15 cellular contexts compared by ENCODE assay signal in the genomic region with DNA sequence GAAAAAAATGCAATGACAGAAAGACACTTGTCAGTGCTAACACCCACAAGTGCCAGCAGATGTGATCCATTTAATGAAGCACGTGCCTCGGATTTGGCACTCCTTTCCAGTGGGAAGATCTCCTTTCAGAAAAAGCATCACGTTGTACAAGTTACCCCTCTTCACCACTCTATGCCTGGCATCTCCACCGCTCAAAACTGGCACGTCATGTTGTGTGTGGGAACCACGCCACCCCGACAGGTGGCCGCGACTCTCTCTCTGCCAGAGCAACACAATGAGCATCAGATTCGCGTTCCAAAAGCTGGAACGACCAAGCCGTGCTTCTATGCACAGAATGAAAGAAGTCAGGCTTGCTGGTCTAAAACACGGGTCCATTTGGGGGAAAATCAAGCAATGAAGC. TPM values are rescaled to one million over a fixed set of nuclear protein-coding genes. Genes with fewer than 3 reads are reported as not detected.
DNase-seq lines count a peak whose midpoint lies in the region; ATAC-seq lines count a peak whose summit lies in the region.
"Had no signal": no experiment of that assay in that cellular context is flagged by ENCODE, and none has a peak within 500 bp of the region (broad histone marks: within the 10 kb centered on the region; RNA-seq: fewer than 3 reads in every experiment).

No MANE protein-coding gene starts in this region.

- peak overlapping the region; percentile 75 for H3K27ac Mint-ChIP-seq in T-helper 17 cell
- no peak overlapping the region for H3K27ac Mint-ChIP-seq in activated CD8-positive, alpha-beta T cell treated with anti-CD3 and anti-CD28 coated beads, Interleukin-2, amount 10 ng/mL, durations not matched to agents 7 days and 5 days
- H3K27ac Mint-ChIP-seq: activated T-helper 17 cell treated with anti-CD3 and anti-CD28 coated beads, Interleukin-2, amount 50 U/mL, for 72 hours; CD4-positive, alpha-beta T cell; mesothelial cell of epicardium; type B pancreatic cell had no signal

- POLR2A ChIA-PET in activated CD8-positive, alpha-beta T cell treated with anti-CD3 and anti-CD28 coated beads, Interleukin-2, amount 10 ng/mL, durations not matched to agents 7 days and 5 days (lab: Charles Lee) = no interaction called here

- CTCF ChIA-PET in activated CD8-positive, alpha-beta T cell treated with anti-CD3 and anti-CD28 coated beads, Interleukin-2, amount 10 ng/mL, durations not matched to agents 7 days and 5 days (lab: Charles Lee) = no interaction called here

- peak; percentile 96 for DNase-seq in Ammon's horn (ENCODE audit: low spot score)
- peak; percentile 51 for DNase-seq in NCI-H2029 (lab: John Stamatoyannopoulos, UW)
- no peak for DNase-seq in T-helper 17 cell
- DNase-seq in islet precursor cell = peak; percentile 30
- no peak for DNase-seq in activated CD8-positive, alpha-beta T cell treated with anti-CD3 and anti-CD28 coated beads, Interleukin-2, amount 10 ng/mL, durations not matched to agents 7 days and 5 days
- DNase-seq: CD4-positive, alpha-beta T cell; cortex of kidney; NCI-H1930 had no signal

- no peaks in the 10 kb centered on the region for H3K9me3 Mint-ChIP-seq in activated CD8-positive, alpha-beta T cell treated with anti-CD3 and anti-CD28 coated beads, Interleukin-2, amount 10 ng/mL, durations not matched to agents 7 days and 5 days (ENCODE audit: insufficient read depth)
- H3K9me3 Mint-ChIP-seq: activated T-helper 17 cell treated with anti-CD3 and anti-CD28 coated beads, Interleukin-2, amount 50 U/mL, for 72 hours; CD4-positive, alpha-beta T cell; mesothelial cell of epicardium; type B pancreatic cell had no signal

- ATAC-seq in T-helper 17 cell (no peak), GM18858 (IDR thresholded peaks at IDR 0.05; ENCODE audit: unreplicated experiment) (no peak), GM19035 (IDR thresholded peaks at IDR 0.05; ENCODE audit: unreplicated experiment) (no peak), GM18873 (IDR thresholded peaks at IDR 0.05; ENCODE audit: low FRiP score, unreplicated experiment) (no peak)
- no peak for ATAC-seq in activated CD8-positive, alpha-beta T cell treated with anti-CD3 and anti-CD28 coated beads, Interleukin-2, amount 10 ng/mL, durations not matched to agents 7 days and 5 days
- ATAC-seq: A549; activated T-helper 17 cell treated with anti-CD3 and anti-CD28 coated beads, Interleukin-2, amount 50 U/mL, for 72 hours had no signal

- no peak overlapping the region for H3K4me3 Mint-ChIP-seq in T-helper 17 cell
- no peak overlapping the region for H3K4me3 Mint-ChIP-seq in activated CD8-positive, alpha-beta T cell treated with anti-CD3 and anti-CD28 coated beads, Interleukin-2, amount 10 ng/mL, durations not matched to agents 7 days and 5 days
- H3K4me3 Mint-ChIP-seq: activated T-helper 17 cell treated with anti-CD3 and anti-CD28 coated beads, Interleukin-2, amount 50 U/mL, for 72 hours; CD4-positive, alpha-beta T cell; mesothelial cell of epicardium; type B pancreatic cell had no signal

- no peaks in the 10 kb centered on the region for H3K27me3 Mint-ChIP-seq in T-helper 17 cell
- no peaks in the 10 kb centered on the region for H3K27me3 Mint-ChIP-seq in activated CD8-positive, alpha-beta T cell treated with anti-CD3 and anti-CD28 coated beads, Interleukin-2, amount 10 ng/mL, durations not matched to agents 7 days and 5 days (ENCODE audit: low read depth)
- H3K27me3 Mint-ChIP-seq: activated T-helper 17 cell treated with anti-CD3 and anti-CD28 coated beads, Interleukin-2, amount 50 U/mL, for 72 hours; CD4-positive, alpha-beta T cell; type B pancreatic cell had no signal

- no peaks in the 10 kb centered on the region for H3K9me3 ChIP-seq in T-helper 17 cell (ENCODE audit: control insufficient read depth, low read length, poor library complexity, severe bottlenecking)
- H3K9me3 ChIP-seq: A549 had no signal

- H3K36me3 Mint-ChIP-seq in T-helper 17 cell (ENCODE audit: low read depth) = peaks cover 5% of the 10 kb centered on the region
- peaks cover 42% of the 10 kb centered on the region for H3K36me3 Mint-ChIP-seq in activated CD8-positive, alpha-beta T cell treated with anti-CD3 and anti-CD28 coated beads, Interleukin-2, amount 10 ng/mL, durations not matched to agents 7 days and 5 days (ENCODE audit: low read depth)

- peaks cover 7% of the 10 kb centered on the region for H3K4me1 Mint-ChIP-seq in T-helper 17 cell
- no peaks in the 10 kb centered on the region for H3K4me1 Mint-ChIP-seq in activated CD8-positive, alpha-beta T cell treated with anti-CD3 and anti-CD28 coated beads, Interleukin-2, amount 10 ng/mL, durations not matched to agents 7 days and 5 days (ENCODE audit: low read depth)
- H3K4me1 Mint-ChIP-seq: activated T-helper 17 cell treated with anti-CD3 and anti-CD28 coated beads, Interleukin-2, amount 50 U/mL, for 72 hours had no signal

RNA-seq across cellular contexts. Expression of gene TMTC4, which starts 24.3 kb away (rescaled TPM):
- 10 to 100 TPM; 13.7 to 14.4 TPM for total RNA-seq in T-helper 17 cell
- 10 to 100 TPM; 26.8 to 27.5 TPM for total RNA-seq in activated CD8-positive, alpha-beta T cell treated with anti-CD3 and anti-CD28 coated beads, Interleukin-2, amount 10 ng/mL, durations not matched to agents 7 days and 5 days

Comparison
In these comparisons a context has a peak if more than half of its experiments do, and no peak if none do; other contexts are left out.
1. DNase-seq: peak in Ammon's horn (single experiment), NCI-H2029 (single experiment) and islet precursor cell (single experiment); none in T-helper 17 cell (0 of 3) and activated CD8-positive, alpha-beta T cell treated with anti-CD3 and anti-CD28 coated beads, Interleukin-2, amount 10 ng/mL, durations not matched to agents 7 days and 5 days (single experiment).